Comparison of ENCODE assay signal across 13 cellular contexts in the genomic region with DNA sequence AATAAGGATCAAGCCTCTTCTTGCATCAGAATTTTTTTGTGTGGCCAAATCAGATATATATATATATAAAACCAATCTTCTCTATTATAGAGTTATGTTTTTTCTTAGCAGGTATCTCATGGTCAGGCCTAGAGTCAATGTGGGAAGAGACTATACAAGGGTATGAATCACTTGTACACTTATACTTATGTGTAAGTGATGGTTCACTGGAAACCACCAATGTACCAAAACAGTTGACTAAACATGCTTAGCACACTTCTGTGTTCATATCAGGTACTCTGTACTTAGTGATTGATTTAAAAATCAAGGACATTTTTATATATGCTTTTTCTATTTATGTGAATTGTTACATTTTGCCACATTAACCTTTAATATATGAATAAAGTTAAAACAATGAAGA.
DNase-seq lines count a peak whose midpoint lies in the region; ATAC-seq and TF ChIP-seq lines count a peak whose summit lies in the region.
"Had no signal": no experiment of that assay in that cellular context is flagged by ENCODE, and none has a peak within 500 bp of the region (broad histone marks: within the 10 kb centered on the region; RNA-seq: fewer than 3 reads in every experiment).

No MANE protein-coding gene starts in this region.

- TF ChIP-seq POLR2A in IMR-90 (IDR thresholded peaks at IDR 0.05; ENCODE audit: low read depth, low read length): no peak

- H3K4ac ChIP-seq in IMR-90 (ENCODE audit: low read depth, low read length): no peak overlapping the region

- no peak overlapping the region for H3K4me3 ChIP-seq in IMR-90 (ENCODE audit: insufficient read depth, low read depth, low read length)
- H3K4me3 ChIP-seq: BLaER1 treated with 17β-estradiol and CSF1 and Interleukin-3, amounts not matched to agents 10 nM and 100 nM had no signal

- peak; percentile 41 to 43 for ATAC-seq in activated naive CD4-positive, alpha-beta T cell treated with anti-CD3 and anti-CD28 coated beads, Interleukin-2, amount 50 U/mL, for 72 hours
- ATAC-seq in IMR-90 (ENCODE audit: low read depth): no peak
- ATAC-seq in esophagus mucosa: peak; percentile 31
- ATAC-seq in stimulated activated effector memory CD8-positive, alpha-beta T cell treated with anti-CD3 and anti-CD28 coated beads, Interleukin-12 subunit alpha, Interleukin-12 subunit beta, amount 100 ng/mL, for 72 hours: peak; percentile 92

- no peak overlapping the region for H4K8ac ChIP-seq in IMR-90 (ENCODE audit: low read depth in 2 of 2, low read length in 2 of 2)

- H3K4me1 ChIP-seq in IMR-90 (ENCODE audit: control insufficient read depth, insufficient read depth, low read length): no peaks in the 10 kb centered on the region
- H3K4me1 ChIP-seq: BLaER1 treated with 17β-estradiol and CSF1 and Interleukin-3, amounts not matched to agents 10 nM and 100 nM had no signal

- POLR2A ChIA-PET in IMR-90 (lab: Charles Lee; ENCODE audit: unreplicated experiment): no interaction called here

- H3K27ac ChIP-seq in IMR-90 (ENCODE audit: insufficient read depth, low read length): no peak overlapping the region
- H3K27ac ChIP-seq: BLaER1 treated with 17β-estradiol and CSF1 and Interleukin-3, amounts not matched to agents 10 nM and 100 nM had no signal

- no peak overlapping the region for H2AFZ ChIP-seq in IMR-90 (replicated peaks; ENCODE audit: low read length, poor library complexity)

- H3K4me3 Mint-ChIP-seq in stimulated activated effector memory CD8-positive, alpha-beta T cell treated with anti-CD3 and anti-CD28 coated beads, Interleukin-12 subunit alpha, Interleukin-12 subunit beta, amount 100 ng/mL, for 72 hours: no peak overlapping the region
- H3K4me3 Mint-ChIP-seq: CD4-positive, CD25-positive, alpha-beta regulatory T cell; HFFc6 had no signal

- intact Hi-C loops in IMR-90 (cut with micrococcal nuclease): no loop called here

- H3K18ac ChIP-seq in IMR-90 (ENCODE audit: low read depth, low read length): no peak overlapping the region

- DNase-seq in activated naive CD4-positive, alpha-beta T cell treated with anti-CD3 and anti-CD28 coated beads, Interleukin-2, amount 50 U/mL, for 72 hours (ENCODE audit: low spot score in 2 of 2): no peak
- no peak for DNase-seq in activated naive CD4-positive, alpha-beta T cell treated with Interleukin-2 at 50 U/mL for 16 hours
- DNase-seq in IMR-90 (peak; percentile 21), hypothalamus (lab: John Stamatoyannopoulos, UW) (no peak)
- no peak for DNase-seq in stimulated activated effector memory CD8-positive, alpha-beta T cell treated with anti-CD3 and anti-CD28 coated beads, Interleukin-12 subunit alpha, Interleukin-12 subunit beta, amount 100 ng/mL, for 72 hours (ENCODE audit: low spot score in 2 of 2)
- DNase-seq in activated CD4-positive, CD25-positive, alpha-beta regulatory T cell treated with anti-CD3 and anti-CD28 coated beads, Interleukin-2, amount 50 U/mL, for 72 hours: no peak
- DNase-seq: ACHN; CD4-positive, CD25-positive, alpha-beta regulatory T cell; DMS53; HCEC 1CT; HFFc6 had no signal

- H3K4me1 Mint-ChIP-seq in stimulated activated effector memory CD8-positive, alpha-beta T cell treated with anti-CD3 and anti-CD28 coated beads, Interleukin-12 subunit alpha, Interleukin-12 subunit beta, amount 100 ng/mL, for 72 hours: no peaks in the 10 kb centered on the region

- no peaks in the 10 kb centered on the region for H3K9me3 ChIP-seq in IMR-90 (ENCODE audit: control insufficient read depth, insufficient read depth, low read length)
- H3K9me3 ChIP-seq: BLaER1 treated with 17β-estradiol and CSF1 and Interleukin-3, amounts not matched to agents 10 nM and 100 nM had no signal

- dilution Hi-C loops in IMR-90 (cut with HindIII; ENCODE audit: low sequenced_read_pairs, unreplicated experiment): no loop called here

- no peaks in the 10 kb centered on the region for H4K20me1 ChIP-seq in IMR-90 (ENCODE audit: insufficient read depth, low read length)
- H4K20me1 ChIP-seq: BLaER1 treated with 17β-estradiol and CSF1 and Interleukin-3, amounts not matched to agents 10 nM and 100 nM had no signal

- no peak overlapping the region for H3K56ac ChIP-seq in IMR-90 (ENCODE audit: extremely low read depth, insufficient read depth, low read length)

- no peaks in the 10 kb centered on the region for H3K79me1 ChIP-seq in IMR-90 (ENCODE audit: low read depth in 1 of 2, low read length in 2 of 2)

- H3K9ac ChIP-seq in IMR-90 (ENCODE audit: low read depth, low read length): no peak overlapping the region
- H3K9ac ChIP-seq: BLaER1 treated with 17β-estradiol and CSF1 and Interleukin-3, amounts not matched to agents 10 nM and 100 nM had no signal

- H3K14ac ChIP-seq in IMR-90 (replicated peaks; ENCODE audit: low read depth, low read length): no peak overlapping the region

- H3K27ac Mint-ChIP-seq in activated naive CD4-positive, alpha-beta T cell treated with anti-CD3 and anti-CD28 coated beads, Interleukin-2, amount 50 U/mL, for 72 hours: no peak overlapping the region
- no peak overlapping the region for H3K27ac Mint-ChIP-seq in stimulated activated effector memory CD8-positive, alpha-beta T cell treated with anti-CD3 and anti-CD28 coated beads, Interleukin-12 subunit alpha, Interleukin-12 subunit beta, amount 100 ng/mL, for 72 hours
- H3K27ac Mint-ChIP-seq: CD4-positive, CD25-positive, alpha-beta regulatory T cell; HFFc6 had no signal

- peaks cover 0 to 5% of the 10 kb centered on the region in 2 donors for H3K36me3 Mint-ChIP-seq in activated naive CD4-positive, alpha-beta T cell treated with anti-CD3 and anti-CD28 coated beads, Interleukin-2, amount 50 U/mL, for 72 hours
- H3K36me3 Mint-ChIP-seq in stimulated activated effector memory CD8-positive, alpha-beta T cell treated with anti-CD3 and anti-CD28 coated beads, Interleukin-12 subunit alpha, Interleukin-12 subunit beta, amount 100 ng/mL, for 72 hours: no peaks in the 10 kb centered on the region

- no peak overlapping the region for H3K4me2 ChIP-seq in IMR-90 (ENCODE audit: low read depth, low read length)
- H3K4me2 ChIP-seq: BLaER1 treated with 17β-estradiol and CSF1 and Interleukin-3, amounts not matched to agents 10 nM and 100 nM had no signal

- no peak overlapping the region for H2BK15ac ChIP-seq in IMR-90 (ENCODE audit: low read depth, low read length)

- no peaks in the 10 kb centered on the region for H3K27me3 ChIP-seq in IMR-90 (ENCODE audit: control insufficient read depth, insufficient read depth, low read length)
- H3K27me3 ChIP-seq: BLaER1 treated with 17β-estradiol and CSF1 and Interleukin-3, amounts not matched to agents 10 nM and 100 nM had no signal

- TF ChIP-seq CTCF in IMR-90 (conservative IDR thresholded peaks at IDR 0.05; ENCODE audit: low read depth, low read length): no peak

- in situ Hi-C loops in IMR-90 (cut with MboI; ENCODE audit: low sequenced_read_pairs): no loop called here

- H2BK120ac ChIP-seq in IMR-90 (ENCODE audit: low read depth, low read length): no peak overlapping the region

- no peak overlapping the region for H2BK20ac ChIP-seq in IMR-90 (ENCODE audit: low read depth, low read length)

- H2AK5ac ChIP-seq in IMR-90 (ENCODE audit: low read depth, low read length): no peak overlapping the region

- TF ChIP-seq RAD21 in IMR-90 (IDR thresholded peaks at IDR 0.05; ENCODE audit: low read length): no peak

- H2BK5ac ChIP-seq in IMR-90 (ENCODE audit: low read depth, low read length, poor library complexity, severe bottlenecking): no peak overlapping the region

- no peak overlapping the region for H4K91ac ChIP-seq in IMR-90 (ENCODE audit: insufficient read depth, low read depth, low read length)

- BruUV-seq in IMR-90 (replicated peaks; lab: Mats Ljungman, UMichigan): no TSS peak

- H3K9me1 ChIP-seq in IMR-90 (ENCODE audit: insufficient read depth, low read length): no peaks in the 10 kb centered on the region

- H3K36me3 ChIP-seq in IMR-90 (ENCODE audit: control insufficient read depth, insufficient read depth, low read length): peaks cover 2% of the 10 kb centered on the region; the same call in 1 of the 2 replicates

- H3K9me3 Mint-ChIP-seq in activated naive CD4-positive, alpha-beta T cell treated with anti-CD3 and anti-CD28 coated beads, Interleukin-2, amount 50 U/mL, for 72 hours: no peaks in the 10 kb centered on the region
- no peaks in the 10 kb centered on the region for H3K9me3 Mint-ChIP-seq in stimulated activated effector memory CD8-positive, alpha-beta T cell treated with anti-CD3 and anti-CD28 coated beads, Interleukin-12 subunit alpha, Interleukin-12 subunit beta, amount 100 ng/mL, for 72 hours
- H3K9me3 Mint-ChIP-seq: HFFc6 had no signal

- no peak overlapping the region for H4K5ac ChIP-seq in IMR-90 (ENCODE audit: low read depth, low read length)

- CTCF ChIA-PET in IMR-90 (lab: Yijun Ruan, JAX): interaction anchor here (1.1 kb wide), 1 partner anchor 18 kb away, joined by 3 read pairs; no protein-coding TSS in a partner anchor

- no peak overlapping the region for H3K23ac ChIP-seq in IMR-90 (ENCODE audit: low read depth, low read length)

- no peak overlapping the region for H2AK9ac ChIP-seq in IMR-90 (replicated peaks; ENCODE audit: low read depth, low read length, poor library complexity)

TF ChIP-seq in IMR-90, 13 proteins besides CTCF, POLR2A, EP300 and RAD21 (continues in another document):
- TF ChIP-seq, protein P1, sequence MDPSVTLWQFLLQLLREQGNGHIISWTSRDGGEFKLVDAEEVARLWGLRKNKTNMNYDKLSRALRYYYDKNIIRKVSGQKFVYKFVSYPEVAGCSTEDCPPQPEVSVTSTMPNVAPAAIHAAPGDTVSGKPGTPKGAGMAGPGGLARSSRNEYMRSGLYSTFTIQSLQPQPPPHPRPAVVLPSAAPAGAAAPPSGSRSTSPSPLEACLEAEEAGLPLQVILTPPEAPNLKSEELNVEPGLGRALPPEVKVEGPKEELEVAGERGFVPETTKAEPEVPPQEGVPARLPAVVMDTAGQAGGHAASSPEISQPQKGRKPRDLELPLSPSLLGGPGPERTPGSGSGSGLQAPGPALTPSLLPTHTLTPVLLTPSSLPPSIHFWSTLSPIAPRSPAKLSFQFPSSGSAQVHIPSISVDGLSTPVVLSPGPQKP (IDR thresholded peaks at IDR 0.05; ENCODE audit: borderline replicate concordance, low read depth, low read length): no peak
- TF ChIP-seq MAZ (IDR thresholded peaks at IDR 0.05; ENCODE audit: borderline replicate concordance, low read depth, low read length) (no peak), RFX5 (IDR thresholded peaks at IDR 0.05; ENCODE audit: low read depth, low read length) (no peak), MAFK (IDR thresholded peaks at IDR 0.05; ENCODE audit: low read depth, low read length) (no peak), FOS (IDR thresholded peaks at IDR 0.05; ENCODE audit: low read depth, low read length) (no peak), CEBPB (IDR thresholded peaks at IDR 0.05; ENCODE audit: low read depth, low read length) (no peak)
- TF ChIP-seq, protein P2, sequence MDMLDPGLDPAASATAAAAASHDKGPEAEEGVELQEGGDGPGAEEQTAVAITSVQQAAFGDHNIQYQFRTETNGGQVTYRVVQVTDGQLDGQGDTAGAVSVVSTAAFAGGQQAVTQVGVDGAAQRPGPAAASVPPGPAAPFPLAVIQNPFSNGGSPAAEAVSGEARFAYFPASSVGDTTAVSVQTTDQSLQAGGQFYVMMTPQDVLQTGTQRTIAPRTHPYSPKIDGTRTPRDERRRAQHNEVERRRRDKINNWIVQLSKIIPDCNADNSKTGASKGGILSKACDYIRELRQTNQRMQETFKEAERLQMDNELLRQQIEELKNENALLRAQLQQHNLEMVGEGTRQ (IDR thresholded peaks at IDR 0.05; ENCODE audit: low read depth, low read length): no peak
